Comparison of ENCODE assay signal across 14 cellular contexts in genomic region chr20:1622450-1622849, GRCh38. TPM values are rescaled to one million over a fixed set of nuclear protein-coding genes. Genes with fewer than 3 reads are reported as not detected.
DNase-seq lines count a peak whose midpoint lies in the region; ATAC-seq, FAIRE-seq and TF ChIP-seq lines count a peak whose summit lies in the region.
"Had no signal": no experiment of that assay in that cellular context is flagged by ENCODE, and none has a peak within 500 bp of the region (broad histone marks: within the 10 kb centered on the region; RNA-seq: fewer than 3 reads in every experiment).

No MANE protein-coding gene starts in this region.

- H2AK5ac ChIP-seq in neuronal stem cell (ENCODE audit: low read depth, low read length): no peak overlapping the region

- DNase-seq in AML-193 (lab: John Stamatoyannopoulos, UW) (peak; percentile 50 to 56), GM18507 (ENCODE audit: extremely low spot score, insufficient read length, low read depth) (no peak), RPMI8226 (peak; percentile 57), dedifferentiated amniotic fluid mesenchymal stem cell (ENCODE audit: extremely low spot score) (peak; percentile 11), NCI-H2227 treated with DMSO at 0.1 percent for 48 hours (lab: John Stamatoyannopoulos, UW) (no peak), GM23338 (ENCODE audit: low spot score) (no peak), neuronal stem cell (ENCODE audit: low spot score) (no peak)
- DNase-seq: head of caudate nucleus; left ventricle myocardium superior; NCI-H1105 treated with DMSO at 0.1 percent for 48 hours; NCI-H774; stimulated activated CD8-positive, alpha-beta memory T cell treated with anti-CD3 and anti-CD28 coated beads, Interleukin-4, amount 100 ng/mL, for 48 hours had no signal

- H3K4me3 ChIP-seq in GM23338 (no peak overlapping the region), neuronal stem cell (ENCODE audit: low read length in 2 of 2) (no peak overlapping the region)

- H3K36me3 ChIP-seq in GM23338 (ENCODE audit: insufficient read depth) (no peaks in the 10 kb centered on the region), neuronal stem cell (replicated peaks in 1 of 2; ENCODE audit: control insufficient read depth in 2 of 2, insufficient read depth in 2 of 2, low read length in 2 of 2) (no peaks in the 10 kb centered on the region)

- peaks cover 5% of the 10 kb centered on the region; the same call in 1 of the 3 replicates for H3K9me3 Mint-ChIP-seq in GM23338

- no peak overlapping the region for H2BK5ac ChIP-seq in neuronal stem cell (ENCODE audit: low read length)

- no peak overlapping the region for H3K9ac ChIP-seq in neuronal stem cell (ENCODE audit: low read depth, low read length, poor library complexity)

- H3K23ac ChIP-seq in neuronal stem cell (ENCODE audit: low read depth, low read length, poor library complexity): no peak overlapping the region

- TF ChIP-seq CTCF in GM23338 (conservative IDR thresholded peaks at IDR 0.05; ENCODE audit: low read depth in 2 of 2): no peak

- no peak overlapping the region for H2BK120ac ChIP-seq in neuronal stem cell (ENCODE audit: low read depth, low read length)

- H3K27me3 Mint-ChIP-seq in GM23338 (ENCODE audit: insufficient read depth, low read depth, poor library complexity): peaks cover 2% of the 10 kb centered on the region

- H3K4me3 Mint-ChIP-seq in GM23338: no peak overlapping the region

- no peaks in the 10 kb centered on the region for H3F3A ChIP-seq in GM23338 (replicated peaks; ENCODE audit: low read depth)

- no peak overlapping the region for H3K14ac ChIP-seq in neuronal stem cell (ENCODE audit: low read length)

- no peak overlapping the region for H3K4me2 ChIP-seq in GM23338
- no peak overlapping the region for H3K4me2 ChIP-seq in neuronal stem cell (ENCODE audit: insufficient read depth, low read length, poor library complexity, severe bottlenecking)

- H2BK12ac ChIP-seq in neuronal stem cell (ENCODE audit: low read length): no peak overlapping the region

- H3K79me2 ChIP-seq in GM23338 (replicated peaks; ENCODE audit: insufficient read depth): no peaks in the 10 kb centered on the region

- no peak overlapping the region for H3K4ac ChIP-seq in neuronal stem cell (ENCODE audit: low read length)

- H3K27ac Mint-ChIP-seq in GM23338: no peak overlapping the region

- peak; percentile 70 for FAIRE-seq in GM18507 (lab: Jason Lieb, UNC)

- WGBS in neuronal stem cell (ENCODE audit: extremely low coverage in 2 of 2, insufficient read length in 2 of 2, insufficient replicate concordance in 1 of 2), 2 donors: no CpG with 5 or more reads among the region's 1 CpG

- no peak overlapping the region for H3K18ac ChIP-seq in neuronal stem cell (ENCODE audit: low read length)

- no peaks in the 10 kb centered on the region for H3K36me3 Mint-ChIP-seq in GM23338 (ENCODE audit: low read depth)

- H3K9me3 ChIP-seq in neuronal stem cell (replicated peaks in 1 of 2; ENCODE audit: control insufficient read depth in 2 of 2, insufficient read depth in 1 of 2, low read depth in 1 of 2, low read length in 2 of 2): no peaks in the 10 kb centered on the region

- no peak overlapping the region for H2BK15ac ChIP-seq in neuronal stem cell (ENCODE audit: low read length)

- no peak overlapping the region for H3K27ac ChIP-seq in GM23338 (ENCODE audit: low read depth)
- H3K27ac ChIP-seq in neuronal stem cell (replicated peaks; ENCODE audit: low read length): no peak overlapping the region

- no peaks in the 10 kb centered on the region for H3K79me1 ChIP-seq in neuronal stem cell (ENCODE audit: low read depth, low read length)

- no peak overlapping the region for H4K91ac ChIP-seq in neuronal stem cell (ENCODE audit: low read depth, low read length, poor library complexity)

- H4K20me1 ChIP-seq in GM23338 (replicated peaks; ENCODE audit: insufficient read depth): 0 out of 2 replicates have a peak, but pooled peaks cover 1% of the 10 kb centered on the region

- no peaks in the 10 kb centered on the region for H3K27me3 ChIP-seq in GM23338 (ENCODE audit: insufficient read depth)
- peaks cover 0 to 2% (median 0%) of the 10 kb centered on the region in 3 experiments for H3K27me3 ChIP-seq in neuronal stem cell (ENCODE audit: control insufficient read depth in 3 of 3, insufficient read depth in 3 of 3, low read depth in 1 of 3, low read length in 3 of 3)

- ATAC-seq in HG03457 (IDR thresholded peaks at IDR 0.05; ENCODE audit: unreplicated experiment) (no peak), GM23338 (no peak)
- ATAC-seq: left ventricle myocardium superior had no signal

- H2AFZ ChIP-seq in GM23338 (no peak overlapping the region), neuronal stem cell (ENCODE audit: low read length) (no peak overlapping the region)

- peaks cover 18% of the 10 kb centered on the region for H3K4me1 Mint-ChIP-seq in GM23338

- H4K8ac ChIP-seq in neuronal stem cell (ENCODE audit: low read depth, low read length): no peak overlapping the region

- H3K4me1 ChIP-seq in GM23338 (ENCODE audit: insufficient read depth): peaks cover 4% of the 10 kb centered on the region; the same call in 1 of the 2 replicates
- H3K4me1 ChIP-seq in neuronal stem cell (ENCODE audit: control insufficient read depth in 2 of 2, insufficient read depth in 1 of 2, low read depth in 1 of 2, low read length in 2 of 2): no peaks in the 10 kb centered on the region

- H3K9me2 ChIP-seq in GM23338 (ENCODE audit: insufficient read depth): peaks cover 8% of the 10 kb centered on the region

TF ChIP-seq in GM23338, 12 proteins besides CTCF, POLR2A, EP300 and RAD21 (continues in another document):
- no peak for TF ChIP-seq JUNB (IDR thresholded peaks at IDR 0.05; ENCODE audit: unreplicated experiment)
- TF ChIP-seq ETS1 (IDR thresholded peaks at IDR 0.05): no peak

RNA-seq across cellular contexts. Expression of gene SIRPB1, which starts 2.6 kb away (rescaled TPM):
- not detected in 2 replicates for total RNA-seq in GM23338 (2014; rRNA removed; shearing (Covaris generic))
- polyA plus RNA-seq in GM23338 (2016; fragmentation: Nextera tagmentation; extraction: Ambion mirVana): not detected in 2 replicates
- 0.14 TPM for polyA plus RNA-seq in neuronal stem cell (2013, experiment 1 of 2)
- 0.25 TPM for polyA plus RNA-seq in neuronal stem cell (2013, experiment 2 of 2)

RNA-seq across cellular contexts. Expression of gene SIRPG, which starts 35.1 kb away (rescaled TPM):
- not detected in 2 replicates for total RNA-seq in GM23338 (2014; rRNA removed; shearing (Covaris generic))
- polyA plus RNA-seq in GM23338 (2016; fragmentation: Nextera tagmentation; extraction: Ambion mirVana): not detected in 2 replicates
- polyA plus RNA-seq in neuronal stem cell (2013, experiment 1 of 2): not detected
- 0.04 TPM for polyA plus RNA-seq in neuronal stem cell (2013, experiment 2 of 2)
- total RNA-seq: osteocyte had no signal

Comparison
In these comparisons a context has a peak if more than half of its experiments do, and no peak if none do; other contexts are left out.
1. DNase-seq: peak in AML-193 (2 of 2), RPMI8226 (single experiment) and dedifferentiated amniotic fluid mesenchymal stem cell (single experiment); none in GM18507 (single experiment), NCI-H2227 treated with DMSO at 0.1 percent for 48 hours (single experiment), GM23338 (single experiment) and neuronal stem cell (single experiment).